1 cellular context compared by ENCODE assay signal in the genomic region with DNA sequence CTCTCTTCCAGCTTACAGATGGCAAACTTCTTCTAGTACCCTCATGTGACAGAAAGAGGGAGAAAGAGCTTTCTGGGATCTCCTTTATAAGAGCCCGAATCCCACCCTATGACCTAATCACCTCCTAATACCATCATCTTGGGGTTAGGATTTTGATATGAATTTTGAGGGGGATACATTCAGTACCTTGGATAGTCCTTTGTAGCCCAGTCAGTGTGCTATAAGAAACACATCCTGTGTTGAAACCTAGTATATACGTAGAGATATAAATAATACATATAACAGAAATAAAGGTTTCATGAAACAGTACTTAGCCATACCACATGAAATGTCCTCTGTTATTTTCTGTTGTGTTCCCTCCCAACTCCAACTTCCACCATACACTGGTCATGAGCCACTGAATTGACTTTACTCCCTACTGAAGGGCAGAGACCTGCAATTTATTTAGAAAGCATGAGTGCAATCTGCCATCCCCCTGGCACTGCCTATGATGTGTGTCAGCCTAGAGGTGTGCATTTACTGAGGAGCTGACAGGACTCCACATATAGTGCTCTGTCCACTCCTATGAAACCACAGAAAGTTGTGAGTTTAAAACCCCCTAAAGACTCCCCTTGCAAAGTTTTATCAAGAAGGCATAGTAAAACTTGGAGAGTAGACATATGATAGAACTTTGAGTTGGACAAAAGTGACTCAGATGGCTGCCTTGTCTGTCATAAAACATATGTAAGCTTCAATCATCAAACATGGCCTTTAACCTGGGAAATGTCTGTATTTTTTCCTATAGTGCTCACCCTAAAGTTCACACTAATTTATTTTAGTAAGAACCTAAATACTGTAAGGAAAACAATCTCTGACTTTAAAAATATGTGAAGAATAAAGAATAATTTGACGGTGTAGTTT.
TF ChIP-seq lines count a peak whose summit lies in the region.

No MANE protein-coding gene starts in this region.

TF ChIP-seq in HepG2, 621 proteins besides CTCF, POLR2A, EP300 and RAD21 (continued from another document):
- TF ChIP-seq, protein P1, sequence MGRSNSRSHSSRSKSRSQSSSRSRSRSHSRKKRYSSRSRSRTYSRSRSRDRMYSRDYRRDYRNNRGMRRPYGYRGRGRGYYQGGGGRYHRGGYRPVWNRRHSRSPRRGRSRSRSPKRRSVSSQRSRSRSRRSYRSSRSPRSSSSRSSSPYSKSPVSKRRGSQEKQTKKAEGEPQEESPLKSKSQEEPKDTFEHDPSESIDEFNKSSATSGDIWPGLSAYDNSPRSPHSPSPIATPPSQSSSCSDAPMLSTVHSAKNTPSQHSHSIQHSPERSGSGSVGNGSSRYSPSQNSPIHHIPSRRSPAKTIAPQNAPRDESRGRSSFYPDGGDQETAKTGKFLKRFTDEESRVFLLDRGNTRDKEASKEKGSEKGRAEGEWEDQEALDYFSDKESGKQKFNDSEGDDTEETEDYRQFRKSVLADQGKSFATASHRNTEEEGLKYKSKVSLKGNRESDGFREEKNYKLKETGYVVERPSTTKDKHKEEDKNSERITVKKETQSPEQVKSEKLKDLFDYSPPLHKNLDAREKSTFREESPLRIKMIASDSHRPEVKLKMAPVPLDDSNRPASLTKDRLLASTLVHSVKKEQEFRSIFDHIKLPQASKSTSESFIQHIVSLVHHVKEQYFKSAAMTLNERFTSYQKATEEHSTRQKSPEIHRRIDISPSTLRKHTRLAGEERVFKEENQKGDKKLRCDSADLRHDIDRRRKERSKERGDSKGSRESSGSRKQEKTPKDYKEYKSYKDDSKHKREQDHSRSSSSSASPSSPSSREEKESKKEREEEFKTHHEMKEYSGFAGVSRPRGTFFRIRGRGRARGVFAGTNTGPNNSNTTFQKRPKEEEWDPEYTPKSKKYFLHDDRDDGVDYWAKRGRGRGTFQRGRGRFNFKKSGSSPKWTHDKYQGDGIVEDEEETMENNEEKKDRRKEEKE (IDR thresholded peaks at IDR 0.05) = no peak
